17 cellular contexts compared by ENCODE assay signal in the genomic region with DNA sequence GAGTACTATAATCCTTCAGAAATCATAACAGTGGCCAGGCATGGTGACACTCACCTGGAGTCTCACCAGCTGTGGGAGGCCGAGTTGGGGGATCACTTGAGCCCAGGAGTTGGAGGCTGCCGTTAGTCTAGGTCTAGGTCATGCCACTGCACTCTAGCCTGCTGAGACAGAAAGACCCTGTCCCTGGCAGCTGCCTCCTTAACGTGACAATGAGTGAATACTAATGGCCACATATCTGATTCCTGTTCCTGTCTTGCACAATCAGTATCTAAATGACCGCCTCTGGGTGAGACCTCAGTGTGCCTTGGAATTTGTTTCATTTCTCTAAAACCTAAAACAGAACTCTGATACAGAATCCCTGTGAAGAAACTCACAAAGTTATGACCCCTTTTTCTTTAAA.
"Had no signal": no experiment of that assay in that cellular context is flagged by ENCODE, and none has a peak within 500 bp of the region (broad histone marks: within the 10 kb centered on the region; RNA-seq: fewer than 3 reads in every experiment).

No MANE protein-coding gene starts in this region.

- H3K36me3 Mint-ChIP-seq: memory B cell; natural killer cell treated with Interleukin-12 subunit alpha and Interleukin-12 subunit beta and Interleukin-15 and Interleukin-18, amount 100 ng/mL, for 72 hours; WTC11 had no signal

- ATAC-seq: esophagus mucosa, left lobe of liver, T-helper 17 cell, WTC11 had no signal

- H3K4me3 Mint-ChIP-seq: activated CD4-positive, alpha-beta memory T cell treated with anti-CD3 and anti-CD28 coated beads, Interleukin-2, amount 10 ng/mL, durations not matched to agents 7 days and 5 days; activated T-cell treated with anti-CD3 and anti-CD28 coated beads, Interleukin-2, amount 50 U/mL, for 24 hours; memory B cell; natural killer cell treated with Interleukin-12 subunit alpha and Interleukin-12 subunit beta and Interleukin-15 and Interleukin-18, amount 100 ng/mL, for 72 hours; stimulated activated naive CD8-positive, alpha-beta T cell treated with anti-CD3 and anti-CD28 coated beads, Interleukin-15, Interleukin-2, amounts not matched to agents 100 ng/mL and 50 ng/mL, for 24 hours; T-helper 17 cell; WTC11 had no signal

- H3K4me1 Mint-ChIP-seq: activated CD4-positive, alpha-beta memory T cell treated with anti-CD3 and anti-CD28 coated beads, Interleukin-2, amount 10 ng/mL, durations not matched to agents 7 days and 5 days; memory B cell; T-helper 17 cell; WTC11 had no signal

- H3K27me3 Mint-ChIP-seq: memory B cell had no signal

- H3K9me3 ChIP-seq: adrenal gland, right atrium auricular region, spleen, suprapubic skin had no signal

- H3K27ac Mint-ChIP-seq: activated CD4-positive, alpha-beta memory T cell treated with anti-CD3 and anti-CD28 coated beads, Interleukin-2, amount 10 ng/mL, durations not matched to agents 7 days and 5 days; activated T-cell treated with anti-CD3 and anti-CD28 coated beads, Interleukin-2, amount 50 U/mL, for 24 hours; memory B cell; natural killer cell treated with Interleukin-12 subunit alpha and Interleukin-12 subunit beta and Interleukin-15 and Interleukin-18, amount 100 ng/mL, for 72 hours; stimulated activated naive CD8-positive, alpha-beta T cell treated with anti-CD3 and anti-CD28 coated beads, Interleukin-15, Interleukin-2, amounts not matched to agents 100 ng/mL and 50 ng/mL, for 24 hours; WTC11 had no signal

- H3K9me3 Mint-ChIP-seq: activated CD4-positive, alpha-beta memory T cell treated with anti-CD3 and anti-CD28 coated beads, Interleukin-2, amount 10 ng/mL, durations not matched to agents 7 days and 5 days; activated T-cell treated with anti-CD3 and anti-CD28 coated beads, Interleukin-2, amount 50 U/mL, for 24 hours; memory B cell; natural killer cell treated with Interleukin-12 subunit alpha and Interleukin-12 subunit beta and Interleukin-15 and Interleukin-18, amount 100 ng/mL, for 72 hours; stimulated activated naive CD8-positive, alpha-beta T cell treated with anti-CD3 and anti-CD28 coated beads, Interleukin-15, Interleukin-2, amounts not matched to agents 100 ng/mL and 50 ng/mL, for 24 hours; WTC11 had no signal

- DNase-seq: activated CD4-positive, alpha-beta memory T cell treated with anti-CD3 and anti-CD28 coated beads, Interleukin-2, amount 10 ng/mL, durations not matched to agents 7 days and 5 days; activated CD4-positive, alpha-beta T cell treated with anti-CD3 and anti-CD28 coated beads for 4 hours; activated naive CD4-positive, alpha-beta T cell treated with anti-CD3 and anti-CD28 coated beads, Interleukin-2, amount 50 U/mL, for 16 hours; activated T-cell treated with anti-CD3 and anti-CD28 coated beads, Interleukin-2, amount 50 U/mL, for 24 hours; posterior cingulate gyrus; spleen; T-helper 17 cell had no signal

- H3K36me3 ChIP-seq: adrenal gland, right atrium auricular region, spleen, suprapubic skin had no signal

- H3K27ac ChIP-seq: adrenal gland, hepatocyte, right atrium auricular region, suprapubic skin had no signal

- H3K4me1 ChIP-seq: adrenal gland, right atrium auricular region, spleen, suprapubic skin had no signal

- H3K4me3 ChIP-seq: adrenal gland, hepatocyte, right atrium auricular region, spleen, suprapubic skin had no signal

- H3K27me3 ChIP-seq: adrenal gland, hepatocyte, right atrium auricular region, suprapubic skin had no signal
